In the genomic region with DNA sequence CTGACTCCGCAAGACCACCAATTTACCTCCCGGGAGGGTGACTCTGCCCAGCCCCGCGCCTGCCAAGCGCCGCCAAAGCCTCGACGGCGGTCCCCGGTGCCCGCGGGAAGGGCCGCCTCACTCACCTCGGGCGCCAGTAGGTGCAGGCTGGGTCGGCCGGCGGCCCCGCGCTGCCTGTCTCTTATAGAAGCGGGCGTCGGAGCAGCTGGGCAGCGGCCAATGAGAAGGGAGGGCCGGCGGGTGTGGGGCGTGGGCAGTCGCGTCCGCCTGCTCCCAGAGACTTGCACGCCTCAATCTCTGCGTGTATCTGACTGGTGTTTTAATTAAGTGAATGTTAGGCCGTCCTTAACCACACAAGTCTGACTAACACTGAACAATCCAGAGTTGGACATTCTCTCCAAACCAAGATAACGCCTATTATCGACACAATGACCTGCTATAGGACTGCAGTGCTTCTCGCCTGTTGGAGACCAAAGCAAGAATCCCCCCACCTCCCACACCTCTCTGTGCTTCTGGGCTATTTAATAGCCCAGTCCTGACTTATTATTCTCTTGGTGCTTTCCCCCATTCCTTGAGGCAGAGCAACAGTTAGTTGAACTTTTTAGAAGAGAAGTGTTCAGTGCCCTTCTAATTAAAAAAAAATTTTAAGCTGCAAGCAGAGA, we compare ENCODE assay signal across 10 cellular contexts. TPM values are rescaled to one million over a fixed set of nuclear protein-coding genes. Genes with fewer than 3 reads are reported as not detected.
A peak's percentile ranks its signal among the peaks of the same experiment; 100 is the strongest.
DNase-seq lines count a peak whose midpoint lies in the region; ATAC-seq and TF ChIP-seq lines count a peak whose summit lies in the region.
"Had no signal": no experiment of that assay in that cellular context is flagged by ENCODE, and none has a peak within 500 bp of the region (broad histone marks: within the 10 kb centered on the region; RNA-seq: fewer than 3 reads in every experiment).

A gene (minus strand): TSS at position 154 of the 662 bp plus-strand sequence. CDS start 5,507 bp downstream, outside the sequence.

- H3K9me3 Mint-ChIP-seq in activated CD4-positive, alpha-beta memory T cell treated with anti-CD3 and anti-CD28 coated beads, Interleukin-2, amount 10 ng/mL, durations not matched to agents 7 days and 5 days, result no peaks in the 10 kb centered on the region
- H3K9me3 Mint-ChIP-seq: natural killer cell had no signal

- H3K79me2 ChIP-seq in osteoblast (ENCODE audit: insufficient read depth, low read length), result no peaks in the 10 kb centered on the region

- H3K27me3 Mint-ChIP-seq in activated CD4-positive, alpha-beta memory T cell treated with anti-CD3 and anti-CD28 coated beads, Interleukin-2, amount 10 ng/mL, durations not matched to agents 7 days and 5 days, result peaks cover 50% of the 10 kb centered on the region

- H3K4me1 Mint-ChIP-seq in activated CD4-positive, alpha-beta memory T cell treated with anti-CD3 and anti-CD28 coated beads, Interleukin-2, amount 10 ng/mL, durations not matched to agents 7 days and 5 days, result no peaks in the 10 kb centered on the region
- H3K4me1 Mint-ChIP-seq: natural killer cell, T-cell had no signal

- H3K4me3 ChIP-seq in Peyer's patch, result peak within 1 kb of the TSS in 1 of 4 donors; percentile 6
- no peak within 1 kb of the TSS for H3K4me3 ChIP-seq in osteoblast (ENCODE audit: insufficient read depth, low read length)

- H3K4me3 Mint-ChIP-seq in activated CD4-positive, alpha-beta memory T cell treated with anti-CD3 and anti-CD28 coated beads, Interleukin-2, amount 10 ng/mL, durations not matched to agents 7 days and 5 days, result no peak within 1 kb of the TSS
- H3K4me3 Mint-ChIP-seq: natural killer cell, T-cell had no signal

- no peaks in the 10 kb centered on the region for H3K9me3 ChIP-seq in Peyer's patch
- H3K9me3 ChIP-seq in osteoblast (ENCODE audit: low read depth, low read length), result no peaks in the 10 kb centered on the region

- H3K27ac Mint-ChIP-seq in activated CD4-positive, alpha-beta memory T cell treated with anti-CD3 and anti-CD28 coated beads, Interleukin-2, amount 10 ng/mL, durations not matched to agents 7 days and 5 days, result no peak within 1 kb of the TSS
- H3K27ac Mint-ChIP-seq: natural killer cell, T-cell had no signal

- H3K4me1 ChIP-seq in Peyer's patch, result no peaks in the 10 kb centered on the region
- no peaks in the 10 kb centered on the region for H3K4me1 ChIP-seq in foreskin keratinocyte
- H3K4me1 ChIP-seq in osteoblast (ENCODE audit: insufficient read depth, low read length), result no peaks in the 10 kb centered on the region

- no peaks in the 10 kb centered on the region for H3K36me3 Mint-ChIP-seq in activated CD4-positive, alpha-beta memory T cell treated with anti-CD3 and anti-CD28 coated beads, Interleukin-2, amount 10 ng/mL, durations not matched to agents 7 days and 5 days (ENCODE audit: low read depth)

- H2AFZ ChIP-seq in osteoblast (ENCODE audit: low read length), result no peak within 1 kb of the TSS

- no peak for TF ChIP-seq POLR2A in Peyer's patch (IDR thresholded peaks at IDR 0.05)

- H4K20me1 ChIP-seq in osteoblast (ENCODE audit: insufficient read depth, low read length), result no peaks in the 10 kb centered on the region

- CTCF ChIA-PET in activated CD4-positive, alpha-beta memory T cell treated with anti-CD3 and anti-CD28 coated beads, Interleukin-2, amount 10 ng/mL, durations not matched to agents 7 days and 5 days (lab: Charles Lee), result no interaction called here

- peak within 1 kb of the TSS; percentile 50 for H3K4me2 ChIP-seq in osteoblast (ENCODE audit: insufficient read depth, low read length)

- H3K27ac ChIP-seq in Peyer's patch, result no peak within 1 kb of the TSS
- no peak within 1 kb of the TSS for H3K27ac ChIP-seq in foreskin keratinocyte
- H3K27ac ChIP-seq in osteoblast (ENCODE audit: low read depth, low read length), result no peak within 1 kb of the TSS

- ATAC-seq in foreskin keratinocyte (peak; percentile 90), HG02970 (IDR thresholded peaks at IDR 0.05; ENCODE audit: low FRiP score, unreplicated experiment) (no peak), HG03039 (IDR thresholded peaks at IDR 0.05; ENCODE audit: unreplicated experiment) (no peak)
- ATAC-seq: T-cell had no signal

- POLR2A ChIA-PET in activated CD4-positive, alpha-beta memory T cell treated with anti-CD3 and anti-CD28 coated beads, Interleukin-2, amount 10 ng/mL, durations not matched to agents 7 days and 5 days (lab: Charles Lee), result no interaction called here

- TF ChIP-seq CTCF in Peyer's patch (IDR thresholded peaks at IDR 0.05), result no peak
- no peak for TF ChIP-seq CTCF in foreskin keratinocyte (conservative IDR thresholded peaks at IDR 0.05)
- no peak for TF ChIP-seq CTCF in osteoblast (IDR thresholded peaks at IDR 0.05; ENCODE audit: extremely low read depth, low read depth, low read length)

- no peaks in the 10 kb centered on the region for H3K27me3 ChIP-seq in Peyer's patch
- peaks cover 57% of the 10 kb centered on the region for H3K27me3 ChIP-seq in foreskin keratinocyte
- peaks cover 31% of the 10 kb centered on the region for H3K27me3 ChIP-seq in osteoblast (ENCODE audit: insufficient read depth, low read length)

- H3K36me3 ChIP-seq in Peyer's patch (no peaks in the 10 kb centered on the region), osteoblast (ENCODE audit: insufficient read depth, low read length) (no peaks in the 10 kb centered on the region)

- DNase-seq in EH (ENCODE audit: low read depth) (peak; percentile 32), Peyer's patch (peak in 2 of 3 donors; percentile 49 to 65), foreskin keratinocyte (peak; percentile 4 to 16), osteoblast (ENCODE audit: insufficient read length, low spot score, missing footprints) (peak; percentile 78)
- DNase-seq in activated CD4-positive, alpha-beta memory T cell treated with anti-CD3 and anti-CD28 coated beads, Interleukin-2, amount 10 ng/mL, durations not matched to agents 7 days and 5 days, result no peak
- DNase-seq in stimulated activated naive CD4-positive, alpha-beta T cell treated with Interleukin-2 at 50 U/mL for 16 hours (lab: John Stamatoyannopoulos, UW), result no peak
- DNase-seq: natural killer cell had no signal

RNA-seq across cellular contexts. Expression of the gene that starts here (rescaled TPM):
- total RNA-seq in Peyer's patch (10 to 100 TPM in 3 of 4 donors, 1 to 10 TPM in 1; 9.1 to 18.6 (median 12.6) TPM), foreskin keratinocyte (0.11 and 0.14 TPM in 2 replicates), osteoblast (under 0.01 and 0.29 TPM in 2 replicates)
- polyA plus RNA-seq in foreskin keratinocyte, result 0.04 TPM in 2 replicates
- under 1 TPM; 0.15 to 0.18 TPM for total RNA-seq in activated CD4-positive, alpha-beta memory T cell treated with anti-CD3 and anti-CD28 coated beads, Interleukin-2, amount 10 ng/mL, durations not matched to agents 7 days and 5 days

Comparison
In these comparisons a context has a peak if more than half of its experiments do, and no peak if none do; other contexts are left out.
1. Peak in DNase-seq and ATAC-seq in foreskin keratinocyte; RNA of the gene not detected or under 1 TPM.
2. Peak in DNase-seq and H3K4me2 ChIP-seq in osteoblast; RNA of the gene not detected or under 1 TPM.
3. DNase-seq: peak in EH (single experiment) and Peyer's patch (2 of 3); none in activated CD4-positive, alpha-beta memory T cell treated with anti-CD3 and anti-CD28 coated beads, Interleukin-2, amount 10 ng/mL, durations not matched to agents 7 days and 5 days (single experiment) and stimulated activated naive CD4-positive, alpha-beta T cell treated with Interleukin-2 at 50 U/mL for 16 hours (single experiment).